1 cellular context compared by ENCODE assay signal in genomic region chr11:45158210-45158644, GRCh38.
TF ChIP-seq lines count a peak whose summit lies in the region.

No MANE protein-coding gene starts in this region.

TF ChIP-seq in HepG2, 621 proteins besides CTCF, POLR2A, EP300 and RAD21 (continued from another document):
- 0 out of 2 replicates have a peak, but pooled peaks have one; percentile 17 for TF ChIP-seq RXRA (CRISPR knock-in tag; IDR thresholded peaks at IDR 0.05)
- TF ChIP-seq, protein P1, sequence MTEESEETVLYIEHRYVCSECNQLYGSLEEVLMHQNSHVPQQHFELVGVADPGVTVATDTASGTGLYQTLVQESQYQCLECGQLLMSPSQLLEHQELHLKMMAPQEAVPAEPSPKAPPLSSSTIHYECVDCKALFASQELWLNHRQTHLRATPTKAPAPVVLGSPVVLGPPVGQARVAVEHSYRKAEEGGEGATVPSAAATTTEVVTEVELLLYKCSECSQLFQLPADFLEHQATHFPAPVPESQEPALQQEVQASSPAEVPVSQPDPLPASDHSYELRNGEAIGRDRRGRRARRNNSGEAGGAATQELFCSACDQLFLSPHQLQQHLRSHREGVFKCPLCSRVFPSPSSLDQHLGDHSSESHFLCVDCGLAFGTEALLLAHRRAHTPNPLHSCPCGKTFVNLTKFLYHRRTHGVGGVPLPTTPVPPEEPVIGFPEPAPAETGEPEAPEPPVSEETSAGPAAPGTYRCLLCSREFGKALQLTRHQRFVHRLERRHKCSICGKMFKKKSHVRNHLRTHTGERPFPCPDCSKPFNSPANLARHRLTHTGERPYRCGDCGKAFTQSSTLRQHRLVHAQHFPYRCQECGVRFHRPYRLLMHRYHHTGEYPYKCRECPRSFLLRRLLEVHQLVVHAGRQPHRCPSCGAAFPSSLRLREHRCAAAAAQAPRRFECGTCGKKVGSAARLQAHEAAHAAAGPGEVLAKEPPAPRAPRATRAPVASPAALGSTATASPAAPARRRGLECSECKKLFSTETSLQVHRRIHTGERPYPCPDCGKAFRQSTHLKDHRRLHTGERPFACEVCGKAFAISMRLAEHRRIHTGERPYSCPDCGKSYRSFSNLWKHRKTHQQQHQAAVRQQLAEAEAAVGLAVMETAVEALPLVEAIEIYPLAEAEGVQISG (CRISPR knock-in tag; IDR thresholded peaks at IDR 0.05): peak; percentile 31; the same call in 1 of the 2 replicates
- TF ChIP-seq SPEN (CRISPR knock-in tag; IDR thresholded peaks at IDR 0.05; ENCODE audit: low read depth): 0 out of 2 replicates have a peak, but pooled peaks have one; percentile 34
- no peak for TF ChIP-seq ZNF333 (CRISPR knock-in tag; IDR thresholded peaks at IDR 0.05; ENCODE audit: borderline replicate concordance)
- no peak for TF ChIP-seq MLXIP (CRISPR knock-in tag; IDR thresholded peaks at IDR 0.05; ENCODE audit: borderline replicate concordance)
